Comparison of ENCODE assay signal across 8 cellular contexts in genomic region chr18:5295981-5296705, GRCh38. TPM values are rescaled to one million over a fixed set of nuclear protein-coding genes. Genes with fewer than 3 reads are reported as not detected.
DNase-seq lines count a peak whose midpoint lies in the region; ATAC-seq and TF ChIP-seq lines count a peak whose summit lies in the region.

No MANE protein-coding gene starts in this region.

- peak overlapping the region; percentile 100 for H3K4me3 ChIP-seq in right cardiac atrium (ENCODE audit: low read length)
- H3K4me3 ChIP-seq in uterus, result peak overlapping the region; percentile 84 to 99

- no peak for TF ChIP-seq CTCF in uterus (IDR thresholded peaks at IDR 0.05)

- no peaks in the 10 kb centered on the region for H3K9me3 ChIP-seq in right cardiac atrium (ENCODE audit: control insufficient read depth, low read length)
- no peaks in the 10 kb centered on the region for H3K9me3 ChIP-seq in uterus

- H3K4me1 Mint-ChIP-seq in T-helper 1 cell treated with Interleukin-12 subunit alpha and Interleukin-12 subunit beta and Interleukin-4 antibody, amounts not matched to agents 30 μg/mL and 1 μg/mL, for 36 hours (ENCODE audit: low read depth), result peaks cover 24% of the 10 kb centered on the region

- peaks cover 18% of the 10 kb centered on the region for H3K36me3 Mint-ChIP-seq in T-helper 1 cell treated with Interleukin-12 subunit alpha and Interleukin-12 subunit beta and Interleukin-4 antibody, amounts not matched to agents 30 μg/mL and 1 μg/mL, for 36 hours (ENCODE audit: low read depth)

- WGBS in right cardiac atrium, result under 1% methylated on average over 95 of the region's 95 CpGs

- peak; percentile 97 for DNase-seq in NCI-H146 (lab: John Stamatoyannopoulos, UW)
- peak; percentile 33 to 97 (median 87) for DNase-seq in anterior cingulate cortex (lab: John Stamatoyannopoulos, UW)
- DNase-seq in right cardiac atrium, result peak; percentile 97 to 99 (median 99)
- peak; percentile 82 for DNase-seq in pulmonary artery endothelial cell (ENCODE audit: low read depth, low spot score)
- DNase-seq in uterus, result peak; percentile 97 to 98

- intact Hi-C loops in right cardiac atrium (cut with DNase I) (loop anchor here in 3 of 4 donors (10.0 kb wide), 2 partner anchors 61 to 249 kb away; partner anchors contain the start of gene EPB41L3 (in 1 of the 3)), uterus (cut with DNase I; ENCODE audit: low total_unique reads) (no loop called here)

- peak overlapping the region; percentile 98 for H3K27ac Mint-ChIP-seq in T-helper 1 cell treated with Interleukin-12 subunit alpha and Interleukin-12 subunit beta and Interleukin-4 antibody, amounts not matched to agents 30 μg/mL and 1 μg/mL, for 36 hours

- TF ChIP-seq POLR2A in GM15510 (IDR thresholded peaks at IDR 0.05; ENCODE audit: borderline replicate concordance, extremely low read depth, insufficient read length) (peak; percentile 76), uterus (IDR thresholded peaks at IDR 0.05) (peak in 1 of 2 donors; percentile 55)

- H3K27me3 Mint-ChIP-seq in T-helper 1 cell treated with Interleukin-12 subunit alpha and Interleukin-12 subunit beta and Interleukin-4 antibody, amounts not matched to agents 30 μg/mL and 1 μg/mL, for 36 hours (ENCODE audit: low read depth), result peaks cover 6% of the 10 kb centered on the region

- H3K27ac ChIP-seq in right cardiac atrium (ENCODE audit: low read length), result peak overlapping the region; percentile 100
- peak overlapping the region; percentile 97 to 100 for H3K27ac ChIP-seq in uterus

- peak overlapping the region; percentile 95 for H3K4me3 Mint-ChIP-seq in T-helper 1 cell treated with Interleukin-12 subunit alpha and Interleukin-12 subunit beta and Interleukin-4 antibody, amounts not matched to agents 30 μg/mL and 1 μg/mL, for 36 hours

- H3K36me3 ChIP-seq in uterus, result no peaks in the 10 kb centered on the region

- H3K9me3 Mint-ChIP-seq in T-helper 1 cell treated with Interleukin-12 subunit alpha and Interleukin-12 subunit beta and Interleukin-4 antibody, amounts not matched to agents 30 μg/mL and 1 μg/mL, for 36 hours, result no peaks in the 10 kb centered on the region

- peak; percentile 60 for ATAC-seq in HG02870 (IDR thresholded peaks at IDR 0.05; ENCODE audit: unreplicated experiment)
- ATAC-seq in right cardiac atrium, result peak; percentile 94 to 95

- H3K4me1 ChIP-seq in right cardiac atrium (ENCODE audit: control insufficient read depth, insufficient read depth, low read length), result peaks cover 2% of the 10 kb centered on the region
- no peaks in the 10 kb centered on the region for H3K4me1 ChIP-seq in uterus

- H3K27me3 ChIP-seq in right cardiac atrium (ENCODE audit: control insufficient read depth, insufficient read depth) (no peaks in the 10 kb centered on the region), uterus (no peaks in the 10 kb centered on the region)

RNA-seq across cellular contexts. Expression of gene ZBTB14, which starts 0.6 kb away (rescaled TPM):
- total RNA-seq in right cardiac atrium (10 to 100 TPM in 1 of 4 donors, 1 to 10 TPM in 3; 8.2 to 10.2 (median 9.6) TPM), pulmonary artery endothelial cell (12.0 and 12.6 TPM in 2 replicates), uterus (10 to 100 TPM in 3 of 4 donors, 1 to 10 TPM in 1; 2.3 to 28.1 (median 20.9) TPM)
- polyA plus RNA-seq in right cardiac atrium, result 3.3 TPM

Comparison
In these comparisons a context has a peak if more than half of its experiments do, and no peak if none do; other contexts are left out.
1. Peak in every context shown above with its lines: DNase-seq, ATAC-seq, H3K4me3 ChIP-seq and H3K27ac ChIP-seq.